ENCODE assay signal across 23 cellular contexts in genomic region chr15:94252906-94253305, GRCh38. TPM values are rescaled to one million over a fixed set of nuclear protein-coding genes. Genes with fewer than 3 reads are reported as not detected.
DNase-seq lines count a peak whose midpoint lies in the region; ATAC-seq, FAIRE-seq and TF ChIP-seq lines count a peak whose summit lies in the region.
"Had no signal": no experiment of that assay in that cellular context is flagged by ENCODE, and none has a peak within 500 bp of the region (broad histone marks: within the 10 kb centered on the region; RNA-seq: fewer than 3 reads in every experiment).

No MANE protein-coding gene starts in this region.

- no peak overlapping the region for H3K4me3 ChIP-seq in upper lobe of right lung
- H3K4me3 ChIP-seq: breast epithelium, HAP-1, thyroid gland had no signal

- no peak for TF ChIP-seq POLR2A in GM12891 (IDR thresholded peaks at IDR 0.05; ENCODE audit: low read depth, low read length)

- peaks cover 4% of the 10 kb centered on the region for H3K4me1 ChIP-seq in upper lobe of right lung
- H3K4me1 ChIP-seq: breast epithelium, HAP-1, thyroid gland had no signal

- H3K36me3 ChIP-seq in upper lobe of right lung = no peaks in the 10 kb centered on the region
- H3K36me3 ChIP-seq: breast epithelium, HAP-1, thyroid gland had no signal

- intact Hi-C loops in upper lobe of right lung (cut with DNase I) = no loop called here

- H3K4me3 Mint-ChIP-seq in memory B cell = no peak overlapping the region
- H3K4me3 Mint-ChIP-seq: activated CD4-positive, alpha-beta T cell treated with anti-CD3 and anti-CD28 coated beads for 36 hours had no signal

- TF ChIP-seq CTCF in C4-2B (conservative IDR thresholded peaks at IDR 0.05) (no peak), VCaP (conservative IDR thresholded peaks at IDR 0.05) (no peak), upper lobe of right lung (IDR thresholded peaks at IDR 0.05) (no peak)

- peaks cover 5% of the 10 kb centered on the region for H3K36me3 Mint-ChIP-seq in memory B cell

- ATAC-seq in memory B cell (ENCODE audit: low read depth) = no peak
- no peak for ATAC-seq in upper lobe of right lung
- ATAC-seq in HG03469 (IDR thresholded peaks at IDR 0.05; ENCODE audit: unreplicated experiment) = no peak
- ATAC-seq: activated CD4-positive, alpha-beta T cell treated with anti-CD3 and anti-CD28 coated beads for 36 hours; PC-3 had no signal

- no peaks in the 10 kb centered on the region for H3K27me3 ChIP-seq in upper lobe of right lung
- H3K27me3 ChIP-seq: breast epithelium, thyroid gland had no signal

- no peak for DNase-seq in GM12891 (ENCODE audit: insufficient read length, low spot score)
- no peak for DNase-seq in memory B cell (ENCODE audit: low spot score in 2 of 2)
- no peak for DNase-seq in NCI-H1092 treated with DMSO at 0.1 percent for 48 hours (lab: John Stamatoyannopoulos, UW)
- DNase-seq in HuH-7 (ENCODE audit: low spot score) = no peak
- no peak for DNase-seq in upper lobe of right lung
- DNase-seq: activated CD4-positive, alpha-beta T cell treated with anti-CD3 and anti-CD28 coated beads for 36 hours; activated CD8-positive, alpha-beta memory T cell treated with anti-CD3 and anti-CD28 coated beads, Interleukin-2, amount 50 U/mL, for 4 hours; activated effector memory CD4-positive, alpha-beta T cell treated with Interleukin-2 at 50 U/mL for 16 hours; CD8-positive, alpha-beta memory T cell; NCI-H1694 treated with DMSO at 0.1 percent for 48 hours; NCI-H82; PC-3; retina; SHP77 treated with DMSO at 0.1 percent for 48 hours; stimulated activated CD4-positive, alpha-beta T cell treated with anti-CD3 and anti-CD28 coated beads, Interleukin-2, amount 100 ng/mL, for 48 hours; stimulated activated naive CD8-positive, alpha-beta T cell treated with anti-CD3 and anti-CD28 coated beads, Interleukin-15, Interleukin-2, amounts not matched to agents 100 U/mL and 50 U/mL, for 24 hours; thyroid gland had no signal

- H3K4me1 Mint-ChIP-seq in memory B cell = peaks cover 43% of the 10 kb centered on the region

- no peaks in the 10 kb centered on the region for H3K27me3 Mint-ChIP-seq in memory B cell
- H3K27me3 Mint-ChIP-seq: activated CD4-positive, alpha-beta T cell treated with anti-CD3 and anti-CD28 coated beads for 36 hours; CD8-positive, alpha-beta memory T cell had no signal

- FAIRE-seq in GM12891 (lab: Jason Lieb, UNC) = peak; percentile 13
- FAIRE-seq: endometrium had no signal

- H3K27ac ChIP-seq in C4-2B (peak overlapping the region; percentile 33; the same call in 1 of the 2 replicates), VCaP (peak overlapping the region; percentile 93), upper lobe of right lung (no peak overlapping the region)
- H3K27ac ChIP-seq: breast epithelium, thyroid gland had no signal

- no peaks in the 10 kb centered on the region for H3K9me3 ChIP-seq in upper lobe of right lung
- H3K9me3 ChIP-seq: breast epithelium, HAP-1, thyroid gland had no signal

- H3K27ac Mint-ChIP-seq in memory B cell = peak overlapping the region; percentile 25
- H3K27ac Mint-ChIP-seq: activated CD4-positive, alpha-beta T cell treated with anti-CD3 and anti-CD28 coated beads for 36 hours had no signal

- H3K9me3 Mint-ChIP-seq in memory B cell = no peaks in the 10 kb centered on the region
- H3K9me3 Mint-ChIP-seq: CD8-positive, alpha-beta memory T cell had no signal

TF ChIP-seq in GM12891, 5 proteins besides CTCF, POLR2A, EP300 and RAD21:
- TF ChIP-seq POLR2AphosphoS5 (IDR thresholded peaks at IDR 0.05; ENCODE audit: low read depth, low read length) (no peak), TAF1 (IDR thresholded peaks at IDR 0.05; ENCODE audit: low read depth, low read length) (no peak), SPI1 (IDR thresholded peaks at IDR 0.05; ENCODE audit: low read depth, low read length) (no peak), POU2F2 (IDR thresholded peaks at IDR 0.05; ENCODE audit: low read depth, low read length) (no peak), PAX5 (IDR thresholded peaks at IDR 0.05; ENCODE audit: insufficient read depth, low read length, severe bottlenecking) (no peak)

RNA-seq across cellular contexts. Expression of gene MCTP2, which starts 21.5 kb away (rescaled TPM):
- polyA plus RNA-seq in GM12891 (2012; ENCODE audit: low read depth, missing spikeins) = 0.32 TPM
- 35.3 TPM for total RNA-seq in upper lobe of right lung
